Comparison of ENCODE assay signal across 9 cellular contexts in genomic region chr16:67872131-67872630, GRCh38. TPM values are rescaled to one million over a fixed set of nuclear protein-coding genes. Genes with fewer than 3 reads are reported as not detected.
DNase-seq lines count a peak whose midpoint lies in the region; ATAC-seq and TF ChIP-seq lines count a peak whose summit lies in the region.
"Had no signal": no experiment of that assay in that cellular context is flagged by ENCODE, and none has a peak within 500 bp of the region (broad histone marks: within the 10 kb centered on the region; RNA-seq: fewer than 3 reads in every experiment).

No MANE protein-coding gene starts in this region.

- intact Hi-C loops in esophagus squamous epithelium (cut with DNase I) (no loop called here), sciatic nerve (cut with DNase I) (no loop called here), head of caudate nucleus (cut with DNase I) (no loop called here)

- H3K4me3 ChIP-seq in GM23338 (peak overlapping the region; percentile 96; the same call in 1 of the 2 replicates), SJSA1 (peak overlapping the region; percentile 94), esophagus squamous epithelium (peak overlapping the region in 3 of 4 donors; percentile 77 to 97 (median 90))

- peak overlapping the region; percentile 96 for H3K4me2 ChIP-seq in GM23338

- 70 to 79% methylated on average over 2 of the region's 2 CpGs for WGBS in esophagus squamous epithelium, 2 donors

- peaks cover 40% of the 10 kb centered on the region for H3F3A ChIP-seq in GM23338 (replicated peaks; ENCODE audit: low read depth)

- peaks cover 14% of the 10 kb centered on the region for H4K20me1 ChIP-seq in GM23338 (replicated peaks; ENCODE audit: insufficient read depth)

- peaks cover 49% of the 10 kb centered on the region for H3K36me3 Mint-ChIP-seq in GM23338 (ENCODE audit: low read depth)

- no peak for DNase-seq in GM23338 (ENCODE audit: low spot score)
- DNase-seq in SJSA1 (ENCODE audit: low read depth in 1 of 2, low spot score in 2 of 2), result no peak
- DNase-seq in esophagus squamous epithelium (lab: John Stamatoyannopoulos, UW), result no peak
- DNase-seq in sciatic nerve (ENCODE audit: low spot score), result no peak
- DNase-seq in NCI-H2171 treated with DMSO at 0.1 percent for 48 hours (lab: John Stamatoyannopoulos, UW), result no peak
- DNase-seq in NCI-H2029 (lab: John Stamatoyannopoulos, UW), result no peak
- no peak for DNase-seq in head of caudate nucleus
- no peak for DNase-seq in SKM-1 (lab: John Stamatoyannopoulos, UW; ENCODE audit: unreplicated experiment)

- H3K9me2 ChIP-seq in GM23338 (ENCODE audit: insufficient read depth), result no peaks in the 10 kb centered on the region

- H3K36me3 ChIP-seq in GM23338 (ENCODE audit: insufficient read depth) (peaks cover 26% of the 10 kb centered on the region), SJSA1 (peaks cover 84% of the 10 kb centered on the region), esophagus squamous epithelium (peaks cover 0 to 65% (median 37%) of the 10 kb centered on the region in 3 donors)

- H3K27me3 ChIP-seq in GM23338 (ENCODE audit: insufficient read depth) (no peaks in the 10 kb centered on the region), SJSA1 (replicated peaks) (no peaks in the 10 kb centered on the region), esophagus squamous epithelium (no peaks in the 10 kb centered on the region)

- TF ChIP-seq CTCF in GM23338 (conservative IDR thresholded peaks at IDR 0.05; ENCODE audit: low read depth in 2 of 2) (no peak), esophagus squamous epithelium (IDR thresholded peaks at IDR 0.05) (no peak)

- H3K79me2 ChIP-seq in GM23338 (replicated peaks; ENCODE audit: insufficient read depth), result peaks cover 28% of the 10 kb centered on the region

- peaks cover 14% of the 10 kb centered on the region for H3K27me3 Mint-ChIP-seq in GM23338 (ENCODE audit: insufficient read depth, low read depth, poor library complexity)

- no peak overlapping the region for H2AFZ ChIP-seq in GM23338

- H3K9me3 Mint-ChIP-seq in GM23338, result no peaks in the 10 kb centered on the region; the same call in 2 of the 3 replicates

- H3K9me3 ChIP-seq in SJSA1 (replicated peaks) (no peaks in the 10 kb centered on the region), esophagus squamous epithelium (no peaks in the 10 kb centered on the region)

- H3K27ac ChIP-seq in GM23338 (ENCODE audit: low read depth), result peak overlapping the region; percentile 83
- H3K27ac ChIP-seq in SJSA1, result no peak overlapping the region; the same call in 1 of the 2 replicates
- peak overlapping the region; percentile 86 to 92 (median 86) for H3K27ac ChIP-seq in esophagus squamous epithelium

- H3K4me3 Mint-ChIP-seq in GM23338, result peak overlapping the region; percentile 89

- H3K27ac Mint-ChIP-seq in GM23338, result peak overlapping the region; percentile 50

- ATAC-seq in GM23338 (no peak), sciatic nerve (peak; percentile 5)

- H3K4me1 ChIP-seq in GM23338 (ENCODE audit: insufficient read depth), result peaks cover 8% of the 10 kb centered on the region; the same call in 1 of the 2 replicates
- peaks cover 17% of the 10 kb centered on the region for H3K4me1 ChIP-seq in SJSA1 (replicated peaks)
- H3K4me1 ChIP-seq in esophagus squamous epithelium, result peaks cover 20 to 45% (median 22%) of the 10 kb centered on the region in 3 donors

- peaks cover 14% of the 10 kb centered on the region for H3K4me1 Mint-ChIP-seq in GM23338

- no peak for TF ChIP-seq POLR2A in esophagus squamous epithelium (IDR thresholded peaks at IDR 0.05)

TF ChIP-seq in GM23338, 12 proteins besides CTCF, POLR2A, EP300 and RAD21 (continues in another document):
- TF ChIP-seq, protein P1, sequence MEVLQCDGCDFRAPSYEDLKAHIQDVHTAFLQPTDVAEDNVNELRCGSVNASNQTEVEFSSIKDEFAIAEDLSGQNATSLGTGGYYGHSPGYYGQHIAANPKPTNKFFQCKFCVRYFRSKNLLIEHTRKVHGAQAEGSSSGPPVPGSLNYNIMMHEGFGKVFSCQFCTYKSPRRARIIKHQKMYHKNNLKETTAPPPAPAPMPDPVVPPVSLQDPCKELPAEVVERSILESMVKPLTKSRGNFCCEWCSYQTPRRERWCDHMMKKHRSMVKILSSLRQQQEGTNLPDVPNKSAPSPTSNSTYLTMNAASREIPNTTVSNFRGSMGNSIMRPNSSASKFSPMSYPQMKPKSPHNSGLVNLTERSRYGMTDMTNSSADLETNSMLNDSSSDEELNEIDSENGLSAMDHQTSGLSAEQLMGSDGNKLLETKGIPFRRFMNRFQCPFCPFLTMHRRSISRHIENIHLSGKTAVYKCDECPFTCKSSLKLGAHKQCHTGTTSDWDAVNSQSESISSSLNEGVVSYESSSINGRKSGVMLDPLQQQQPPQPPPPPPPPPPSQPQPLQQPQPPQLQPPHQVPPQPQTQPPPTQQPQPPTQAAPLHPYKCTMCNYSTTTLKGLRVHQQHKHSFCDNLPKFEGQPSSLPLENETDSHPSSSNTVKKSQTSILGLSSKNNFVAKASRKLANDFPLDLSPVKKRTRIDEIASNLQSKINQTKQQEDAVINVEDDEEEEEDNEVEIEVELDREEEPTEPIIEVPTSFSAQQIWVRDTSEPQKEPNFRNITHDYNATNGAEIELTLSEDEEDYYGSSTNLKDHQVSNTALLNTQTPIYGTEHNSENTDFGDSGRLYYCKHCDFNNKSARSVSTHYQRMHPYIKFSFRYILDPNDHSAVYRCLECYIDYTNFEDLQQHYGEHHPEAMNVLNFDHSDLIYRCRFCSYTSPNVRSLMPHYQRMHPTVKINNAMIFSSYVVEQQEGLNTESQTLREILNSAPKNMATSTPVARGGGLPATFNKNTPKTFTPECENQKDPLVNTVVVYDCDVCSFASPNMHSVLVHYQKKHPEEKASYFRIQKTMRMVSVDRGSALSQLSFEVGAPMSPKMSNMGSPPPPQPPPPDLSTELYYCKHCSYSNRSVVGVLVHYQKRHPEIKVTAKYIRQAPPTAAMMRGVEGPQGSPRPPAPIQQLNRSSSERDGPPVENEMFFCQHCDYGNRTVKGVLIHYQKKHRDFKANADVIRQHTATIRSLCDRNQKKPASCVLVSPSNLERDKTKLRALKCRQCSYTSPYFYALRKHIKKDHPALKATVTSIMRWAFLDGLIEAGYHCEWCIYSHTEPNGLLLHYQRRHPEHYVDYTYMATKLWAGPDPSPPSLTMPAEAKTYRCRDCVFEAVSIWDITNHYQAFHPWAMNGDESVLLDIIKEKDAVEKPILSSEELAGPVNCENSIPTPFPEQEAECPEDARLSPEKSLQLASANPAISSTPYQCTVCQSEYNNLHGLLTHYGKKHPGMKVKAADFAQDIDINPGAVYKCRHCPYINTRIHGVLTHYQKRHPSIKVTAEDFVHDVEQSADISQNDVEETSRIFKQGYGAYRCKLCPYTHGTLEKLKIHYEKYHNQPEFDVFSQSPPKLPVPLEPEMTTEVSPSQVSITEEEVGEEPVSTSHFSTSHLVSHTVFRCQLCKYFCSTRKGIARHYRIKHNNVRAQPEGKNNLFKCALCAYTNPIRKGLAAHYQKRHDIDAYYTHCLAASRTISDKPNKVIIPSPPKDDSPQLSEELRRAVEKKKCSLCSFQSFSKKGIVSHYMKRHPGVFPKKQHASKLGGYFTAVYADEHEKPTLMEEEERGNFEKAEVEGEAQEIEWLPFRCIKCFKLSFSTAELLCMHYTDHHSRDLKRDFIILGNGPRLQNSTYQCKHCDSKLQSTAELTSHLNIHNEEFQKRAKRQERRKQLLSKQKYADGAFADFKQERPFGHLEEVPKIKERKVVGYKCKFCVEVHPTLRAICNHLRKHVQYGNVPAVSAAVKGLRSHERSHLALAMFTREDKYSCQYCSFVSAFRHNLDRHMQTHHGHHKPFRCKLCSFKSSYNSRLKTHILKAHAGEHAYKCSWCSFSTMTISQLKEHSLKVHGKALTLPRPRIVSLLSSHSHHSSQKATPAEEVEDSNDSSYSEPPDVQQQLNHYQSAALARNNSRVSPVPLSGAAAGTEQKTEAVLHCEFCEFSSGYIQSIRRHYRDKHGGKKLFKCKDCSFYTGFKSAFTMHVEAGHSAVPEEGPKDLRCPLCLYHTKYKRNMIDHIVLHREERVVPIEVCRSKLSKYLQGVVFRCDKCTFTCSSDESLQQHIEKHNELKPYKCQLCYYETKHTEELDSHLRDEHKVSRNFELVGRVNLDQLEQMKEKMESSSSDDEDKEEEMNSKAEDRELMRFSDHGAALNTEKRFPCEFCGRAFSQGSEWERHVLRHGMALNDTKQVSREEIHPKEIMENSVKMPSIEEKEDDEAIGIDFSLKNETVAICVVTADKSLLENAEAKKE (CRISPR knock-in tag; IDR thresholded peaks at IDR 0.05), result no peak
- TF ChIP-seq ZNF331 (CRISPR knock-in tag; IDR thresholded peaks at IDR 0.05; ENCODE audit: low read depth), result no peak
- no peak for TF ChIP-seq NANOG (IDR thresholded peaks at IDR 0.05; ENCODE audit: borderline replicate concordance)
- TF ChIP-seq JUNB (IDR thresholded peaks at IDR 0.05; ENCODE audit: unreplicated experiment), result no peak

RNA-seq across cellular contexts. Expression of gene EDC4, which starts 0.7 kb away (rescaled TPM):
- total RNA-seq in GM23338 (2014; rRNA removed; shearing (Covaris generic)), result 74.2 and 98.5 TPM in 2 replicates
- polyA plus RNA-seq in GM23338 (2016; fragmentation: Nextera tagmentation; extraction: Ambion mirVana), result 34.8 and 39.6 TPM in 2 replicates
- total RNA-seq in SJSA1 (2014; rRNA removed; shearing (Covaris generic)), result 52.2 and 76.1 TPM in 2 replicates
- total RNA-seq in esophagus squamous epithelium (10 to 100 TPM; 26.5 to 46.9 (median 37.0) TPM), sciatic nerve (40.2 TPM)

RNA-seq across cellular contexts. Expression of gene NRN1L, which starts 12.5 kb away (rescaled TPM):
- 13.8 and 14.0 TPM in 2 replicates for total RNA-seq in GM23338 (2014; rRNA removed; shearing (Covaris generic))
- 26.1 and 33.8 TPM in 2 replicates for polyA plus RNA-seq in GM23338 (2016; fragmentation: Nextera tagmentation; extraction: Ambion mirVana)
- not detected in 2 replicates for total RNA-seq in SJSA1 (2014; rRNA removed; shearing (Covaris generic))
- total RNA-seq in esophagus squamous epithelium (under 1 TPM in 2 of 4 donors, not detected in 2; 0.57 to 0.99 TPM), sciatic nerve (1.6 TPM)
- total RNA-seq: pulmonary artery endothelial cell had no signal

RNA-seq across cellular contexts. Expression of gene PSKH1, which starts 20.9 kb away (rescaled TPM):
- total RNA-seq in GM23338 (2014; rRNA removed; shearing (Covaris generic)), result 22.1 and 23.9 TPM in 2 replicates
- polyA plus RNA-seq in GM23338 (2016; fragmentation: Nextera tagmentation; extraction: Ambion mirVana), result 8.3 and 14.3 TPM in 2 replicates
- total RNA-seq in SJSA1 (2014; rRNA removed; shearing (Covaris generic)), result 6.4 and 10.6 TPM in 2 replicates
- 10 to 100 TPM in 3 of 4 donors, 1 to 10 TPM in 1; 8.5 to 18.3 (median 13.8) TPM for total RNA-seq in esophagus squamous epithelium
- 27.4 TPM for total RNA-seq in sciatic nerve

RNA-seq across cellular contexts. Expression of gene CENPT, which starts 24.7 kb away (rescaled TPM):
- 31.8 and 55.4 TPM in 2 replicates for total RNA-seq in GM23338 (2014; rRNA removed; shearing (Covaris generic))
- polyA plus RNA-seq in GM23338 (2016; fragmentation: Nextera tagmentation; extraction: Ambion mirVana), result 59.2 and 63.8 TPM in 2 replicates
- 22.4 and 31.9 TPM in 2 replicates for total RNA-seq in SJSA1 (2014; rRNA removed; shearing (Covaris generic))
- 10 to 100 TPM; 12.3 to 42.7 (median 19.6) TPM for total RNA-seq in esophagus squamous epithelium
- total RNA-seq in sciatic nerve, result 45.1 TPM

RNA-seq across cellular contexts. Expression of gene NUTF2, which starts 25.4 kb away (rescaled TPM):
- total RNA-seq in GM23338 (2014; rRNA removed; shearing (Covaris generic)), result 158 and 321 TPM in 2 replicates
- 373 and 391 TPM in 2 replicates for polyA plus RNA-seq in GM23338 (2016; fragmentation: Nextera tagmentation; extraction: Ambion mirVana)
- 39.3 and 101 TPM in 2 replicates for total RNA-seq in SJSA1 (2014; rRNA removed; shearing (Covaris generic))
- total RNA-seq in esophagus squamous epithelium (10 to 100 TPM; 41.4 to 85.1 (median 63.7) TPM), sciatic nerve (59.2 TPM)
